In the genomic region with DNA sequence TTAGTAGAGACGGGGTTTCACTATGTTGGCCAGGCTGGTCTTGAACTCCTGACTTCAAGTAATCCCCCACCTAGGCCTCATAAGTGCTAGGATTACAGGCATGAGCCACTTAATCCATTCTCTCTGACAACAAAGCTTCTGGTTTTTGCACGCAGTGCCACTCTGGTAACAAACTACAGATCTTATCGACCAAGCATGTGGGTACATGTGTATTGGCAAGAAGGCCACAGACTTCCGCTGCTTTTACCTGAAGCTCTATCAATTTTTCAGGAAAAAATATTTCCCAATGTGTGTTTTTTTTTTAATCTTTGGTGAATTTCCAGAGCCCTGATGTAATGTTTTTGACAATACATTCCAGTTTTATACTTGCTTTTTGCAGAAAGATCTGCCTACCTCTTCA, we compare ENCODE assay signal across 20 cellular contexts.
"Had no signal": no experiment of that assay in that cellular context is flagged by ENCODE, and none has a peak within 500 bp of the region (broad histone marks: within the 10 kb centered on the region; RNA-seq: fewer than 3 reads in every experiment).

No MANE protein-coding gene starts in this region.

- DNase-seq: KBM-7, MV-4-11, NCI-H1048, NCI-H1105, NCI-H1417, NCI-H1436 treated with DMSO at 0.1 percent for 48 hours, NCI-H1694, NCI-H187 treated with DMSO at 0.1 percent for 48 hours, NCI-H2029 treated with DMSO at 0.1 percent for 48 hours, NCI-H2171 treated with DMSO at 0.1 percent for 48 hours, NCI-H345, NCI-H446 treated with DMSO at 0.1 percent for 48 hours, NCI-H510A treated with DMSO at 0.1 percent for 48 hours, NCI-H526, Right ventricle myocardium superior, RPMI8226, SIG-M5 had no signal

- H3K27ac ChIP-seq: HL-60, SJSA1, SK-N-MC had no signal

- H3K4me1 ChIP-seq: SJSA1 had no signal

- H3K9me3 ChIP-seq: SJSA1 had no signal

- H3K27me3 ChIP-seq: SJSA1 had no signal

- H3K4me3 ChIP-seq: SJSA1, SK-N-MC had no signal
